In the genomic region with DNA sequence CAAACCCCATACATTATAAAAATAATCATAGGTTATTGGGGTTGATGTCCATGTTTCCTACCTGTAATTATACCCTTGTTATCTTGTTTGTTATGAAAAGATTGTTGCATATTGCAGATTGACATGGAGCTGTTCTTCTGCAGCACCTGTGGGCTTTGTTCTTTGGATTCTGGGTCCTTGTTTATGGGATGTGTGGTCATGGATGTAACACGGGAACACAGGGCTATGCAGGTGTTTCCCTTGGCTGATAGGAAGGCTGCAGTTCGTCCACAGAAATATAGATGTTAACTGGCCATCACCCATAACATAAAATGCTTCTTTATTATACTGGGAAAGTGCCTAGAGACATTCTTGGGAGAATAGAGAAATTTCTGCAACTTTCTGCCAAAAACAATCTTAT, we compare ENCODE assay signal across 19 cellular contexts.
"Had no signal": no experiment of that assay in that cellular context is flagged by ENCODE, and none has a peak within 500 bp of the region (broad histone marks: within the 10 kb centered on the region; RNA-seq: fewer than 3 reads in every experiment).

No MANE protein-coding gene starts in this region.

- ATAC-seq: left colon; natural killer cell; stimulated activated memory B cell treated with anti-CD40 and anti-IgM and Interleukin-4, amounts not matched to agents 10 μg/mL and 1 μg/mL and 100 μg/mL, for 72 hours; upper lobe of right lung had no signal

- H3K27me3 Mint-ChIP-seq: stimulated activated memory B cell treated with anti-CD40 and anti-IgM and Interleukin-4, amounts not matched to agents 10 μg/mL and 1 μg/mL and 100 μg/mL, for 72 hours; stimulated activated naive CD8-positive, alpha-beta T cell treated with anti-CD3 and anti-CD28 coated beads, Interleukin-15, Interleukin-2, amounts not matched to agents 100 ng/mL and 50 ng/mL, for 24 hours had no signal

- H3K36me3 ChIP-seq: neural progenitor cell, ovary, right atrium auricular region, upper lobe of right lung, vagina had no signal

- FAIRE-seq: frontal cortex, keratinocyte, small intestine had no signal

- H3K27ac ChIP-seq: neural progenitor cell, ovary, testis, tibial nerve, upper lobe of right lung, vagina had no signal

- DNase-seq: immature natural killer cell; left colon; natural killer cell; nucleus accumbens; ovary; small intestine; stimulated activated CD4-positive, alpha-beta T cell treated with anti-CD3 and anti-CD28 coated beads, Interleukin-12 subunit alpha, Interleukin-12 subunit beta, amount 100 ng/mL, for 4 hours; stimulated activated CD4-positive, alpha-beta T cell treated with anti-CD3 and anti-CD28 coated beads, Interleukin-4, amount 100 ng/mL, for 1 hour; stimulated activated CD8-positive, alpha-beta memory T cell treated with anti-CD3 and anti-CD28 coated beads, Interleukin-4, amount 100 ng/mL, for 48 hours; testis; upper lobe of right lung had no signal

- H3K9me3 ChIP-seq: ovary, right atrium auricular region, testis, tibial nerve, upper lobe of right lung, vagina had no signal

- H3K9me3 Mint-ChIP-seq: stimulated activated memory B cell treated with anti-CD40 and anti-IgM and Interleukin-4, amounts not matched to agents 10 μg/mL and 1 μg/mL and 100 μg/mL, for 72 hours had no signal

- H3K9ac ChIP-seq: neural progenitor cell had no signal

- H3K36me3 Mint-ChIP-seq: immature natural killer cell; natural killer cell; stimulated activated memory B cell treated with anti-CD40 and anti-IgM and Interleukin-4, amounts not matched to agents 10 μg/mL and 1 μg/mL and 100 μg/mL, for 72 hours had no signal

- H3K4me3 Mint-ChIP-seq: immature natural killer cell; natural killer cell; neural progenitor cell; stimulated activated memory B cell treated with anti-CD40 and anti-IgM and Interleukin-4, amounts not matched to agents 10 μg/mL and 1 μg/mL and 100 μg/mL, for 72 hours; stimulated activated naive CD8-positive, alpha-beta T cell treated with anti-CD3 and anti-CD28 coated beads, Interleukin-15, Interleukin-2, amounts not matched to agents 100 ng/mL and 50 ng/mL, for 24 hours had no signal

- H3K27ac Mint-ChIP-seq: immature natural killer cell; natural killer cell; neural progenitor cell; stimulated activated memory B cell treated with anti-CD40 and anti-IgM and Interleukin-4, amounts not matched to agents 10 μg/mL and 1 μg/mL and 100 μg/mL, for 72 hours; stimulated activated naive CD8-positive, alpha-beta T cell treated with anti-CD3 and anti-CD28 coated beads, Interleukin-15, Interleukin-2, amounts not matched to agents 100 ng/mL and 50 ng/mL, for 24 hours had no signal

- H3K4me1 Mint-ChIP-seq: immature natural killer cell; natural killer cell; stimulated activated memory B cell treated with anti-CD40 and anti-IgM and Interleukin-4, amounts not matched to agents 10 μg/mL and 1 μg/mL and 100 μg/mL, for 72 hours had no signal

- H3K27me3 ChIP-seq: neural progenitor cell, ovary, right atrium auricular region, testis, tibial nerve, upper lobe of right lung, vagina had no signal

- H2AFZ ChIP-seq: neural progenitor cell had no signal

- H3K4me3 ChIP-seq: neural progenitor cell, ovary, right atrium auricular region, testis, tibial nerve, upper lobe of right lung, vagina had no signal

- H3K4me2 ChIP-seq: neural progenitor cell had no signal
